ENCODE assay signal across 23 cellular contexts in the genomic region with DNA sequence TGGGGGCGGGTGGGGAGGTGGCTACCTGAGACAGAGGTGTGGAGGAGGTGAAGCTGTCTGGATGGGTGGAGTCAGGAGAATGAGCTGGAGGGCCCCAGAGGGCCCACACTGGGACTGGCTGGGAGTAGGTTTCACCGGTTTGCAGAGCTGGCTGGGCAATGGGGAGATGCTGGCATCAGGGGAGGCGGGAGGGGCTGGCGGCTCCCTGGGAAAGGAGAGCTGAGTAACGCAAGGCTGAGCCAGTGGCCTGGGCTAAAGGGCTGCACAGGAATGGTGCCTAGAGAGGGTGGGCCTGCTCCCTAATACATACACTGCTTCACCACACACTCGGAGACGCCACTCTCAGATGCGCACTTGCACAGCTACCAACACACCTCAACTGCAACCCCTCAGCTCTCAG. TPM values are rescaled to one million over a fixed set of nuclear protein-coding genes. Genes with fewer than 3 reads are reported as not detected.
A peak's percentile ranks its signal among the peaks of the same experiment; 100 is the strongest.
DNase-seq lines count a peak whose midpoint lies in the region; ATAC-seq and TF ChIP-seq lines count a peak whose summit lies in the region.
"Had no signal": no experiment of that assay in that cellular context is flagged by ENCODE, and none has a peak within 500 bp of the region (broad histone marks: within the 10 kb centered on the region; RNA-seq: fewer than 3 reads in every experiment).

No MANE protein-coding gene starts in this region.

- ATAC-seq in body of pancreas = no peak
- no peak for ATAC-seq in HG02623 (IDR thresholded peaks at IDR 0.05; ENCODE audit: unreplicated experiment)
- ATAC-seq in HG03457 (IDR thresholded peaks at IDR 0.05; ENCODE audit: unreplicated experiment) = no peak
- ATAC-seq: activated naive CD4-positive, alpha-beta T cell treated with anti-CD3 and anti-CD28 coated beads, Interleukin-2, amount 50 U/mL, for 72 hours; CD8-positive, alpha-beta T cell; left colon; natural killer cell had no signal

- POLR2A ChIA-PET in HEK293 (lab: Yijun Ruan, JAX) = interaction anchor here (1.4 to 6.4 kb wide), 2 partner anchors 12 to 14 kb away, joined by 4 to 105 read pairs; a partner anchor contains a TSS

- TF ChIP-seq CTCF in HEK293 (tag by site-specific recombination; IDR thresholded peaks at IDR 0.05) (no peak), mammary epithelial cell (conservative IDR thresholded peaks at IDR 0.05 in 1 of 2, IDR thresholded peaks at IDR 0.05 in 1 of 2; ENCODE audit: extremely low read depth in 1 of 2, insufficient read depth in 1 of 2, low read depth in 1 of 2, low read length in 2 of 2) (no peak), suprapubic skin (IDR thresholded peaks at IDR 0.05) (no peak), body of pancreas (IDR thresholded peaks at IDR 0.05) (no peak)

- CTCF ChIA-PET in HEK293 (lab: Yijun Ruan, JAX) = interaction anchor here (1.0 to 10.6 kb wide), 5 partner anchors 14 to 104 kb away, joined by 4 to 108 read pairs (median 6); a partner anchor contains a TSS
- CTCF ChIA-PET in mammary epithelial cell (lab: Charles Lee; ENCODE audit: low non-redundant PET) = no interaction called here

- no peak overlapping the region for H3K27ac ChIP-seq in HEK293 (ENCODE audit: extremely low read depth, low read depth, low read length)
- peak overlapping the region; percentile 93 for H3K27ac ChIP-seq in mammary epithelial cell (ENCODE audit: insufficient read depth, low read depth, low read length)
- H3K27ac ChIP-seq in suprapubic skin = peak overlapping the region; percentile 90
- H3K27ac ChIP-seq in body of pancreas = no peak overlapping the region
- H3K27ac ChIP-seq: testis had no signal

- H3K4me3 ChIP-seq in HEK293 (ENCODE audit: low read depth, low read length) (no peak overlapping the region), mammary epithelial cell (replicated peaks in 1 of 3; ENCODE audit: insufficient read depth in 1 of 3, low read depth in 2 of 3, low read length in 3 of 3) (no peak overlapping the region), suprapubic skin (no peak overlapping the region), body of pancreas (no peak overlapping the region)
- H3K4me3 ChIP-seq: prostate gland, testis had no signal

- intact Hi-C loops in mammary epithelial cell (cut with micrococcal nuclease) = no loop called here
- intact Hi-C loops in body of pancreas (cut with DNase I) = no loop called here

- DNase-seq in mammary epithelial cell (peak; percentile 79), kidney tubule cell (ENCODE audit: low spot score) (peak; percentile 28), suprapubic skin (ENCODE audit: low spot score in 2 of 2) (peak in 1 of 2 donors; percentile 67), body of pancreas (no peak)
- DNase-seq: activated CD4-positive, alpha-beta T cell treated with anti-CD3 and anti-CD28 coated beads, Interleukin-2, amount 10 ng/mL, durations not matched to agents 7 days and 5 days; CD8-positive, alpha-beta T cell; DMS79; effector CD8-positive, alpha-beta T cell; left colon; midbrain; natural killer cell; NCI-H1048; NCI-H187 treated with DMSO at 0.1 percent for 48 hours; NCI-H446 treated with DMSO at 0.1 percent for 48 hours; stimulated activated CD4-positive, alpha-beta T cell treated with anti-CD3 and anti-CD28 coated beads, Interleukin-1b, Interleukin-23, amount 100 ng/mL, for 48 hours; testis had no signal

- no TSS peak for BruUV-seq in mammary epithelial cell (replicated peaks; lab: Mats Ljungman, UMichigan)

- peak overlapping the region; percentile 66 for H3K9ac ChIP-seq in mammary epithelial cell (ENCODE audit: insufficient read depth, low read length)

- H3K36me3 ChIP-seq in HEK293 (ENCODE audit: control insufficient read depth in 2 of 2, insufficient read depth in 1 of 2, low read length in 2 of 2) = peaks cover 4 to 17% of the 10 kb centered on the region in 2 experiments; a peak in 2 of 3 replicates
- H3K36me3 ChIP-seq in mammary epithelial cell (ENCODE audit: insufficient read depth, low read length) = no peaks in the 10 kb centered on the region
- no peaks in the 10 kb centered on the region for H3K36me3 ChIP-seq in suprapubic skin
- no peaks in the 10 kb centered on the region for H3K36me3 ChIP-seq in body of pancreas (replicated peaks in 1 of 2; ENCODE audit: insufficient read depth in 1 of 2, low read depth in 2 of 2)
- H3K36me3 ChIP-seq: prostate gland had no signal

- no peak for TF ChIP-seq POLR2A in suprapubic skin (IDR thresholded peaks at IDR 0.05)
- no peak for TF ChIP-seq POLR2A in body of pancreas (IDR thresholded peaks at IDR 0.05)

- no peak overlapping the region for H3K4me2 ChIP-seq in mammary epithelial cell (ENCODE audit: insufficient read depth, low read depth, low read length)

- H3K79me2 ChIP-seq in mammary epithelial cell (ENCODE audit: insufficient read depth, low read length) = no peaks in the 10 kb centered on the region

- H2AFZ ChIP-seq in mammary epithelial cell (ENCODE audit: low read depth, low read length) = no peak overlapping the region

- peaks cover 9% of the 10 kb centered on the region for H3K4me1 ChIP-seq in HEK293 (ENCODE audit: control insufficient read depth, insufficient read depth, low read length)
- H3K4me1 ChIP-seq in mammary epithelial cell (ENCODE audit: insufficient read depth, low read length) = peaks cover 23% of the 10 kb centered on the region
- peaks cover 35% of the 10 kb centered on the region for H3K4me1 ChIP-seq in suprapubic skin
- peaks cover 10% of the 10 kb centered on the region for H3K4me1 ChIP-seq in body of pancreas

- no peaks in the 10 kb centered on the region for H4K20me1 ChIP-seq in mammary epithelial cell (ENCODE audit: insufficient read depth, low read length)

- TF ChIP-seq EP300 in suprapubic skin (IDR thresholded peaks at IDR 0.05) = no peak

- no peaks in the 10 kb centered on the region for H3K9me3 ChIP-seq in HEK293 (ENCODE audit: control insufficient read depth, insufficient read depth, low read depth, low read length)
- H3K9me3 ChIP-seq in mammary epithelial cell (replicated peaks; ENCODE audit: insufficient read depth, low read length) = no peaks in the 10 kb centered on the region
- no peaks in the 10 kb centered on the region for H3K9me3 ChIP-seq in suprapubic skin
- no peaks in the 10 kb centered on the region for H3K9me3 ChIP-seq in body of pancreas
- H3K9me3 ChIP-seq: prostate gland, testis had no signal

- dilution Hi-C loops in mammary epithelial cell (cut with HindIII; ENCODE audit: low sequenced_read_pairs) = no loop called here

- in situ Hi-C loops in mammary epithelial cell (cut with MboI; ENCODE audit: low sequenced_read_pairs in 2 of 2) = loop anchor here in 1 of 2 donors (5.0 kb wide), 1 partner anchor 57 kb away; no protein-coding TSS in a partner anchor

- H3K27me3 ChIP-seq in mammary epithelial cell (ENCODE audit: insufficient read depth, low read length) (no peaks in the 10 kb centered on the region), suprapubic skin (no peaks in the 10 kb centered on the region), body of pancreas (no peaks in the 10 kb centered on the region)
- H3K27me3 ChIP-seq: testis had no signal

- 89% methylated on average over 3 of the region's 8 CpGs for WGBS in mammary epithelial cell (ENCODE audit: low coverage, missing lambda C conversion rate)
- 58% methylated on average over 8 of the region's 8 CpGs for WGBS in suprapubic skin
- WGBS in body of pancreas, 2 donors = 80 to 86% methylated on average over 7 to 8 of the region's 8 CpGs

TF ChIP-seq in HEK293, 187 proteins besides CTCF, POLR2A, EP300 and RAD21:
- TF ChIP-seq GLIS1 (tag by site-specific recombination; IDR thresholded peaks at IDR 0.05) = 0 out of 2 replicates have a peak, but pooled peaks have one; percentile 11
- no peak for TF ChIP-seq MZF1 (tag by site-specific recombination; IDR thresholded peaks at IDR 0.05; ENCODE audit: borderline replicate concordance)
- 0 out of 2 replicates have a peak, but pooled peaks have one; percentile 24 for TF ChIP-seq GLIS2 (tag by site-specific recombination; IDR thresholded peaks at IDR 0.05)
- TF ChIP-seq KLF1 (tag by site-specific recombination; IDR thresholded peaks at IDR 0.05) = 0 out of 2 replicates have a peak, but pooled peaks have one; percentile 24
- no peak for TF ChIP-seq ZNF701 (tag by site-specific recombination; IDR thresholded peaks at IDR 0.05)
- no peak for TF ChIP-seq ZNF837 (tag by site-specific recombination; IDR thresholded peaks at IDR 0.05)
- no peak for TF ChIP-seq ZNF138 (tag by site-specific recombination; IDR thresholded peaks at IDR 0.05; ENCODE audit: borderline replicate concordance)
TF ChIP-seq in HEK293: peak in this region for 3.

RNA-seq across cellular contexts. Expression of a gene that starts 12.4 kb away (rescaled TPM):
- total RNA-seq in mammary epithelial cell (10 to 100 TPM; 30.5 to 42.3 TPM), suprapubic skin (10 to 100 TPM in 1 of 4 donors, 1 to 10 TPM in 3; 8.5 to 18.6 (median 9.2) TPM), body of pancreas (10 to 100 TPM; 18.4 to 22.7 TPM)
- polyA plus RNA-seq in mammary epithelial cell = 32.7 TPM
- 6.2 TPM for polyA minus RNA-seq in mammary epithelial cell

RNA-seq across cellular contexts. Expression of a gene that starts 12.9 kb away (rescaled TPM):
- total RNA-seq in mammary epithelial cell (100 to 1,000 TPM; 444 to 578 TPM), suprapubic skin (1,000 to 10,000 TPM; 1,107 to 2,369 (median 1,992) TPM), body of pancreas (10 to 100 TPM; 67.9 to 85.4 TPM)
- polyA plus RNA-seq in mammary epithelial cell = 223 TPM
- 582 TPM for polyA minus RNA-seq in mammary epithelial cell

RNA-seq across cellular contexts. Expression of a gene that starts 13.4 kb away (rescaled TPM):
- 100 to 1,000 TPM; 131 to 137 TPM for total RNA-seq in mammary epithelial cell
- 99.6 TPM for polyA plus RNA-seq in mammary epithelial cell
- 46.0 TPM for polyA minus RNA-seq in mammary epithelial cell
- total RNA-seq in suprapubic skin = 10 to 100 TPM; 11.7 to 14.8 (median 12.4) TPM
- total RNA-seq in body of pancreas = 10 to 100 TPM; 22.3 to 33.6 TPM

RNA-seq across cellular contexts. Expression of a gene that starts 36.7 kb away (rescaled TPM):
- total RNA-seq in mammary epithelial cell (10 to 100 TPM; 40.5 to 55.2 TPM), suprapubic skin (10 to 100 TPM; 21.6 to 41.2 (median 30.7) TPM), body of pancreas (10 to 100 TPM; 43.1 to 46.5 TPM)
- polyA plus RNA-seq in mammary epithelial cell = 55.0 TPM
- polyA minus RNA-seq in mammary epithelial cell = 46.8 TPM

RNA-seq across cellular contexts. Expression of a gene that starts 38.3 kb away (rescaled TPM):
- total RNA-seq in mammary epithelial cell (under 1 TPM; 0.38 to 0.67 TPM), suprapubic skin (under 1 TPM in 1 of 4 donors, not detected in 3; 0.30 TPM), body of pancreas (not detected)
- 0.11 TPM for polyA plus RNA-seq in mammary epithelial cell
- polyA minus RNA-seq in mammary epithelial cell = not detected
- total RNA-seq: activated CD4-positive, alpha-beta T cell treated with anti-CD3 and anti-CD28 coated beads, Interleukin-2, amount 10 ng/mL, durations not matched to agents 7 days and 5 days; CD8-positive, alpha-beta T cell; glomerular endothelial cell; left colon; natural killer cell; SK-MEL-5 had no signal

Comparison
In these comparisons a context has a peak if more than half of its experiments do, and no peak if none do; other contexts are left out.
1. H3K27ac ChIP-seq: peak in mammary epithelial cell (single experiment) and suprapubic skin (single experiment); none in HEK293 (single experiment) and body of pancreas (0 of 4).
2. DNase-seq: peak in mammary epithelial cell (single experiment) and kidney tubule cell (single experiment); none in body of pancreas (0 of 4).
3. RNA of a gene that starts 12.9 kb away (total RNA-seq): 1,107 to 2,369 TPM in suprapubic skin and 444 to 578 TPM in mammary epithelial cell; 67.9 to 85.4 TPM in body of pancreas; every median in the first group is over 4 times any median in the second.